ENCODE assay signal across 29 cellular contexts in the genomic region with DNA sequence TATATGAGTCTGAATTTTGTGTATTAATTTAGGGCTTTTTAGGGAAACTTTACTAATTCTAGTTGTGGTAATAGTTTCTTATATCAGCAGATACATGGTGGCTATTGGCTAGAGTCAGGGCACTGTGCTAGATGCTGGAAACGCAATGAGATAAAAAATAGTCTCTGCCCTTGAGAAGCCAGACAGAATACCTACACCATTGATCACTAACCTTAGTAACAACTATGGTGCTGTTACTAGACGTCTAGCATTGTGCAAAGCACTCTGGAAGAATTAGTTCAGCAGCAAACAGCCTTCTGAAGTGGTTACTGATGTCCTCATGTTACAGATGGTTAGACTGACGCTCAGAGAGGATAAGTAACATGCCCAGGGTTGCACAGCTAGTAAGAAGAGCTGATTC.
"Had no signal": no experiment of that assay in that cellular context is flagged by ENCODE, and none has a peak within 500 bp of the region (broad histone marks: within the 10 kb centered on the region; RNA-seq: fewer than 3 reads in every experiment).

No MANE protein-coding gene starts in this region.

- H3K9ac ChIP-seq: KMS-11 had no signal

- H3K4me3 ChIP-seq: SJCRH30, SK-N-MC had no signal

- H3K36me3 ChIP-seq: SJCRH30 had no signal

- H3K27ac ChIP-seq: KMS-11, SJCRH30, SK-N-MC had no signal

- H3K36me3 Mint-ChIP-seq: activated CD4-positive, alpha-beta memory T cell treated with anti-CD3 and anti-CD28 coated beads for 36 hours; activated naive CD4-positive, alpha-beta T cell treated with anti-CD3 and anti-CD28 coated beads, Interleukin-2, amount 10 ng/mL, durations not matched to agents 7 days and 5 days; activated naive CD8-positive, alpha-beta T cell; brain had no signal

- H3K27me3 Mint-ChIP-seq: activated naive CD4-positive, alpha-beta T cell treated with anti-CD3 and anti-CD28 coated beads, Interleukin-2, amount 10 ng/mL, durations not matched to agents 7 days and 5 days had no signal

- H3K4me1 Mint-ChIP-seq: activated naive CD4-positive, alpha-beta T cell treated with anti-CD3 and anti-CD28 coated beads, Interleukin-2, amount 10 ng/mL, durations not matched to agents 7 days and 5 days; activated naive CD8-positive, alpha-beta T cell treated with anti-CD3 and anti-CD28 coated beads, Interleukin-2, amount 50 U/mL, for 24 hours; brain had no signal

- FAIRE-seq: TTC549 had no signal

- H3K4me2 ChIP-seq: KMS-11 had no signal

- DNase-seq: activated B cell treated with CpG ODN at 0.5 μM for 24 hours; activated CD4-positive, alpha-beta memory T cell treated with anti-CD3 and anti-CD28 coated beads for 36 hours; activated CD4-positive, alpha-beta T cell treated with anti-CD3 and anti-CD28 coated beads for 4 hours; activated CD4-positive, alpha-beta T cell treated with anti-CD3 and anti-CD28 coated beads, Interleukin-2, amount 50 U/mL, for 1 hour; activated CD4-positive, CD25-positive, alpha-beta regulatory T cell treated with anti-CD3 and anti-CD28 coated beads, Interleukin-2, amount 50 U/mL, for 72 hours; activated CD8-positive, alpha-beta memory T cell treated with anti-CD3 and anti-CD28 coated beads, Interleukin-2, amount 50 U/mL, for 4 hours; activated effector memory CD4-positive, alpha-beta T cell treated with Interleukin-2 at 50 U/mL for 16 hours; activated naive CD4-positive, alpha-beta T cell treated with anti-CD3 and anti-CD28 coated beads, Interleukin-2, amount 10 ng/mL, durations not matched to agents 7 days and 5 days; activated naive CD8-positive, alpha-beta T cell treated with anti-CD3 and anti-CD28 coated beads, Interleukin-2, amount 50 U/mL, for 24 hours; activated T-cell treated with anti-CD3 and anti-CD28 coated beads for 4 hours; activated T-cell treated with anti-CD3 and anti-CD28 coated beads, Interleukin-2, amount 50 U/mL, for 4 hours; anterior cingulate cortex; central memory CD4-positive, alpha-beta T cell; NCI-H1092 treated with DMSO at 0.1 percent for 48 hours; NCI-H146; NCI-H187; NCI-H2081; NCI-H345; NCI-H524 treated with DMSO at 0.1 percent for 48 hours; NCI-H748 treated with DMSO at 0.1 percent for 48 hours; OCI-M1; SJCRH30 had no signal

- H3K4me1 ChIP-seq: SJCRH30 had no signal

- H3K27ac Mint-ChIP-seq: activated B cell treated with CpG ODN at 0.5 μM for 24 hours; activated CD4-positive, alpha-beta memory T cell treated with anti-CD3 and anti-CD28 coated beads for 36 hours; activated naive CD4-positive, alpha-beta T cell treated with anti-CD3 and anti-CD28 coated beads, Interleukin-2, amount 10 ng/mL, durations not matched to agents 7 days and 5 days; activated naive CD8-positive, alpha-beta T cell; activated naive CD8-positive, alpha-beta T cell treated with anti-CD3 and anti-CD28 coated beads, Interleukin-2, amount 50 U/mL, for 24 hours; activated T-helper 1 cell treated with anti-CD3 and anti-CD28 coated beads, Interleukin-12 subunit alpha, Interleukin-12 subunit beta, Interleukin-2, Interleukin-4 antibody, amounts not matched to agents 30 ng/mL and 10 ng/mL and 1 ng/mL, durations not matched to agents 14 hours and 24 hours and 36 hours; brain; T-helper 2 cell treated with Interferon-gamma antibody and Interleukin-4, amounts not matched to agents 5 μg/mL and 100 μg/mL, for 36 hours had no signal

- ATAC-seq: activated naive CD8-positive, alpha-beta T cell treated with anti-CD3 and anti-CD28 coated beads, Interleukin-2, amount 50 U/mL, for 24 hours; activated T-cell treated with anti-CD3 and anti-CD28 coated beads, Interleukin-2, amount 50 U/mL, for 4 hours had no signal

- H3K9me3 ChIP-seq: SJCRH30 had no signal

- H3K4me3 Mint-ChIP-seq: activated B cell treated with CpG ODN at 0.5 μM for 24 hours; activated CD4-positive, alpha-beta memory T cell treated with anti-CD3 and anti-CD28 coated beads for 36 hours; activated naive CD4-positive, alpha-beta T cell treated with anti-CD3 and anti-CD28 coated beads, Interleukin-2, amount 10 ng/mL, durations not matched to agents 7 days and 5 days; activated naive CD8-positive, alpha-beta T cell; activated naive CD8-positive, alpha-beta T cell treated with anti-CD3 and anti-CD28 coated beads, Interleukin-2, amount 50 U/mL, for 24 hours; activated T-cell treated with anti-CD3 and anti-CD28 coated beads, Interleukin-2, amount 50 U/mL, for 4 hours; activated T-helper 1 cell treated with anti-CD3 and anti-CD28 coated beads, Interleukin-12 subunit alpha, Interleukin-12 subunit beta, Interleukin-2, Interleukin-4 antibody, amounts not matched to agents 30 ng/mL and 10 ng/mL and 1 ng/mL, durations not matched to agents 14 hours and 24 hours and 36 hours; brain; T-helper 2 cell treated with Interferon-gamma antibody and Interleukin-4, amounts not matched to agents 5 μg/mL and 100 μg/mL, for 36 hours had no signal
